15 cellular contexts compared by ENCODE assay signal in genomic region chr10:104391150-104391968, GRCh38. TPM values are rescaled to one million over a fixed set of nuclear protein-coding genes. Genes with fewer than 3 reads are reported as not detected.
DNase-seq lines count a peak whose midpoint lies in the region; ATAC-seq, FAIRE-seq and TF ChIP-seq lines count a peak whose summit lies in the region.
"Had no signal": no experiment of that assay in that cellular context is flagged by ENCODE, and none has a peak within 500 bp of the region (broad histone marks: within the 10 kb centered on the region; RNA-seq: fewer than 3 reads in every experiment).

No MANE protein-coding gene starts in this region.

- H4K91ac ChIP-seq in H9 (ENCODE audit: insufficient read length, low read depth, low read length): no peak overlapping the region

- ATAC-seq in naive thymus-derived CD4-positive, alpha-beta T cell: no peak

- dilution Hi-C loops in keratinocyte (cut with MboI; ENCODE audit: extremely low pct_ligation_motif_present, low sequenced_read_pairs): no loop called here

- no peak overlapping the region for H4K8ac ChIP-seq in H9 (replicated peaks; ENCODE audit: insufficient read length, low read depth, low read length)

- no peak overlapping the region for H2BK20ac ChIP-seq in H9 (ENCODE audit: low read depth, low read length, poor library complexity, severe bottlenecking)

- H3K4me3 Mint-ChIP-seq in H9: no peak overlapping the region
- H3K4me3 Mint-ChIP-seq in naive thymus-derived CD4-positive, alpha-beta T cell: no peak overlapping the region
- H3K4me3 Mint-ChIP-seq: activated CD4-positive, alpha-beta T cell treated with anti-CD3 and anti-CD28 coated beads, Interleukin-2, amount 10 ng/mL, durations not matched to agents 7 days and 5 days; memory B cell had no signal

- H3K4me3 ChIP-seq in keratinocyte (ENCODE audit: control insufficient read depth in 2 of 3, extremely low read depth in 1 of 3, insufficient read depth in 2 of 3, low read depth in 1 of 3, low read length in 3 of 3): no peak overlapping the region
- H3K4me3 ChIP-seq in naive thymus-derived CD4-positive, alpha-beta T cell (ENCODE audit: low read length): no peak overlapping the region
- H3K4me3 ChIP-seq: coronary artery, SJCRH30, stomach had no signal

- H4K20me1 ChIP-seq in keratinocyte (ENCODE audit: control insufficient read depth, extremely low read depth, insufficient read depth, low read length) (no peaks in the 10 kb centered on the region), H9 (ENCODE audit: control insufficient read depth, insufficient read depth, insufficient read length) (peaks cover 4% of the 10 kb centered on the region)

- CTCF ChIA-PET in naive thymus-derived CD4-positive, alpha-beta T cell (lab: Charles Lee): no interaction called here

- H3K9me1 ChIP-seq in keratinocyte (ENCODE audit: control insufficient read depth, extremely low read depth, insufficient read depth, low read length): no peaks in the 10 kb centered on the region

- intact Hi-C loops in naive thymus-derived CD4-positive, alpha-beta T cell (cut with micrococcal nuclease): no loop called here

- H3K79me1 ChIP-seq in H9 (ENCODE audit: insufficient read depth, low read depth, low read length, poor library complexity, severe bottlenecking): no peaks in the 10 kb centered on the region

- H3K56ac ChIP-seq in H9 (ENCODE audit: insufficient read length, low read depth, low read length): no peak overlapping the region

- H3K79me2 ChIP-seq in keratinocyte (ENCODE audit: control insufficient read depth, insufficient read depth, low read length): no peaks in the 10 kb centered on the region
- no peaks in the 10 kb centered on the region for H3K79me2 ChIP-seq in H9 (ENCODE audit: insufficient read depth, low read length)

- no CpG with 5 or more reads among the region's 8 CpGs for WGBS in H9 (ENCODE audit: extremely low coverage, insufficient read length, low lambda C conversion rate)

- TF ChIP-seq CTCF in keratinocyte (optimal IDR thresholded peaks at IDR 0.05 in 1 of 3, IDR thresholded peaks at IDR 0.05 in 1 of 3, conservative IDR thresholded peaks at IDR 0.05 in 1 of 3; ENCODE audit: extremely low read depth in 1 of 3, insufficient read depth in 2 of 3, low read length in 3 of 3) (no peak), H9 (conservative IDR thresholded peaks at IDR 0.05) (no peak)

- no peak overlapping the region for H3K14ac ChIP-seq in H9 (ENCODE audit: insufficient read depth, low read length)

- no peak overlapping the region for H4K5ac ChIP-seq in H9 (ENCODE audit: insufficient read length, low read depth, low read length)

- H3K4ac ChIP-seq in H9 (ENCODE audit: low read depth, low read length): no peak overlapping the region

- DNase-seq in ACHN: peak; percentile 29
- peak; percentile 50 for DNase-seq in HPDE6-E6E7 (ENCODE audit: extremely low spot score)
- DNase-seq in amniotic epithelial cell (ENCODE audit: low read depth): peak; percentile 21
- DNase-seq in keratinocyte (ENCODE audit: low read depth, low spot score): peak; percentile 49
- DNase-seq in NCI-H2227 treated with DMSO at 0.1 percent for 48 hours (lab: John Stamatoyannopoulos, UW): no peak
- DNase-seq in H9: no peak
- DNase-seq in naive thymus-derived CD4-positive, alpha-beta T cell: no peak
- no peak for DNase-seq in NCI-H1436 treated with DMSO at 0.1 percent for 48 hours (lab: John Stamatoyannopoulos, UW)
- DNase-seq: activated CD4-positive, alpha-beta T cell treated with anti-CD3 and anti-CD28 coated beads, Interleukin-2, amount 10 ng/mL, durations not matched to agents 7 days and 5 days; activated T-cell treated with anti-CD3 and anti-CD28 coated beads, Interleukin-2, amount 50 U/mL, for 48 hours; nucleus accumbens; SJCRH30; stomach had no signal

- no peak overlapping the region for H2AK5ac ChIP-seq in H9 (ENCODE audit: insufficient read length, low read length)

- H3K27ac Mint-ChIP-seq in H9: no peak overlapping the region
- H3K27ac Mint-ChIP-seq in naive thymus-derived CD4-positive, alpha-beta T cell: no peak overlapping the region
- H3K27ac Mint-ChIP-seq: activated CD4-positive, alpha-beta T cell treated with anti-CD3 and anti-CD28 coated beads, Interleukin-2, amount 10 ng/mL, durations not matched to agents 7 days and 5 days; memory B cell had no signal

- peaks cover 3% of the 10 kb centered on the region for H3K27me3 Mint-ChIP-seq in H9 (ENCODE audit: low read depth)
- peaks cover 7 to 38% (median 14%) of the 10 kb centered on the region in 5 donors for H3K27me3 Mint-ChIP-seq in naive thymus-derived CD4-positive, alpha-beta T cell

- H2BK120ac ChIP-seq in H9 (ENCODE audit: low read depth, low read length, poor library complexity, severe bottlenecking): no peak overlapping the region

- H3K27me3 ChIP-seq in keratinocyte (ENCODE audit: control insufficient read depth, extremely low read depth, insufficient read depth, low read length): peaks cover 8% of the 10 kb centered on the region
- no peaks in the 10 kb centered on the region for H3K27me3 ChIP-seq in H9 (ENCODE audit: insufficient read depth, low read length)
- no peaks in the 10 kb centered on the region for H3K27me3 ChIP-seq in naive thymus-derived CD4-positive, alpha-beta T cell (ENCODE audit: control insufficient read depth in 2 of 2, insufficient read depth in 2 of 2, low read length in 2 of 2)
- H3K27me3 ChIP-seq: SJCRH30, stomach had no signal

- no peak overlapping the region for H2AFZ ChIP-seq in keratinocyte (ENCODE audit: control insufficient read depth, low read length)
- H2AFZ ChIP-seq in H9 (ENCODE audit: low read length): no peak overlapping the region

- H3K9me3 ChIP-seq in keratinocyte (ENCODE audit: control insufficient read depth, low read depth, low read length): no peaks in the 10 kb centered on the region
- no peaks in the 10 kb centered on the region for H3K9me3 ChIP-seq in H9 (ENCODE audit: control insufficient read depth, low read depth, low read length)
- no peaks in the 10 kb centered on the region for H3K9me3 ChIP-seq in naive thymus-derived CD4-positive, alpha-beta T cell (ENCODE audit: control insufficient read depth in 2 of 3, low read length in 3 of 3)
- H3K9me3 ChIP-seq: SJCRH30, stomach had no signal

- H2BK15ac ChIP-seq in H9 (ENCODE audit: low read depth, low read length): no peak overlapping the region

- H3K4me1 ChIP-seq in keratinocyte (ENCODE audit: control insufficient read depth, extremely low read depth, insufficient read depth, low read length) (peaks cover 10% of the 10 kb centered on the region), H9 (ENCODE audit: insufficient read depth, low read length) (no peaks in the 10 kb centered on the region)
- no peaks in the 10 kb centered on the region for H3K4me1 ChIP-seq in naive thymus-derived CD4-positive, alpha-beta T cell (ENCODE audit: control insufficient read depth in 2 of 2, insufficient read depth in 2 of 2, low read length in 2 of 2)
- H3K4me1 ChIP-seq: SJCRH30 had no signal

- H3K36me3 Mint-ChIP-seq in H9 (ENCODE audit: insufficient read depth in 1 of 3, low read depth in 3 of 3): no peaks in the 10 kb centered on the region
- H3K36me3 Mint-ChIP-seq in naive thymus-derived CD4-positive, alpha-beta T cell: no peaks in the 10 kb centered on the region
- H3K36me3 Mint-ChIP-seq: memory B cell had no signal

- H3T11ph ChIP-seq in H9 (ENCODE audit: low read length): no peak overlapping the region

- H3K18ac ChIP-seq in H9 (ENCODE audit: insufficient read length, low read depth, low read length): no peak overlapping the region

- no peak overlapping the region for H2BK5ac ChIP-seq in H9 (ENCODE audit: insufficient read length, low read length)

- no peaks in the 10 kb centered on the region for H3K23me2 ChIP-seq in H9 (ENCODE audit: insufficient read length, low read depth, low read length, poor library complexity, severe bottlenecking)

- H3K27ac ChIP-seq in keratinocyte (ENCODE audit: control insufficient read depth, insufficient read depth, low read length) (peak overlapping the region; percentile 9), H9 (ENCODE audit: insufficient read length, low read depth, low read length) (no peak overlapping the region)
- H3K27ac ChIP-seq in naive thymus-derived CD4-positive, alpha-beta T cell (ENCODE audit: low read depth, low read length): no peak overlapping the region
- H3K27ac ChIP-seq: coronary artery, SJCRH30, stomach had no signal

- H3K9ac ChIP-seq in keratinocyte (ENCODE audit: control insufficient read depth, extremely low read depth, insufficient read depth, low read length): no peak overlapping the region
- H3K9ac ChIP-seq in H9 (ENCODE audit: extremely low read depth, insufficient read length, low read length): no peak overlapping the region

- peaks cover 0 to 4% of the 10 kb centered on the region in 2 experiments; a peak in 1 of 4 replicates for H3K4me1 Mint-ChIP-seq in H9
- H3K4me1 Mint-ChIP-seq in naive thymus-derived CD4-positive, alpha-beta T cell: peaks cover 0 to 31% (median 14%) of the 10 kb centered on the region in 7 donors

- no peak overlapping the region for H2BK12ac ChIP-seq in H9 (ENCODE audit: insufficient read length, low read depth, low read length)

- no peak overlapping the region for H3K4me2 ChIP-seq in keratinocyte (ENCODE audit: control insufficient read depth, extremely low read depth, insufficient read depth, low read depth, low read length)
- H3K4me2 ChIP-seq in H9 (ENCODE audit: insufficient read depth, insufficient read length, low read length): no peak overlapping the region

- POLR2A ChIA-PET in naive thymus-derived CD4-positive, alpha-beta T cell (lab: Charles Lee): no interaction called here

- H3K23ac ChIP-seq in H9 (ENCODE audit: insufficient read length, low read depth, low read length): no peak overlapping the region

- peak; percentile 95 for FAIRE-seq in keratinocyte (lab: Jason Lieb, UNC)

- in situ Hi-C loops in ACHN (cut with HindIII; ENCODE audit: low pct_ligation_motif_present, low pct_unique_long_range_greater_than_20kb, low sequenced_read_pairs): no loop called here

- no peaks in the 10 kb centered on the region for H3K9me3 Mint-ChIP-seq in H9
- peaks cover 0 to 1% (median 0%) of the 10 kb centered on the region in 11 donors for H3K9me3 Mint-ChIP-seq in naive thymus-derived CD4-positive, alpha-beta T cell
- H3K9me3 Mint-ChIP-seq: activated CD4-positive, alpha-beta T cell treated with anti-CD3 and anti-CD28 coated beads, Interleukin-2, amount 10 ng/mL, durations not matched to agents 7 days and 5 days; memory B cell had no signal

- no peaks in the 10 kb centered on the region for H3K36me3 ChIP-seq in keratinocyte (ENCODE audit: control insufficient read depth in 2 of 2, extremely low read depth in 1 of 2, insufficient read depth in 2 of 2, low read length in 2 of 2)
- no peaks in the 10 kb centered on the region for H3K36me3 ChIP-seq in naive thymus-derived CD4-positive, alpha-beta T cell (ENCODE audit: control insufficient read depth in 2 of 3, insufficient read depth in 3 of 3, low read length in 3 of 3)
- H3K36me3 ChIP-seq: SJCRH30, stomach had no signal

RNA-seq across cellular contexts. Expression of gene CFAP58, which starts 37.7 kb away (rescaled TPM):
- 0.82 to 2.3 TPM (median 1.4 TPM) in 3 replicates for polyA plus RNA-seq in keratinocyte
- polyA plus RNA-seq in keratinocyte (2011; ENCODE audit: low read depth): 1.7 TPM
- polyA plus RNA-seq in keratinocyte (2011; cell fraction: cytosol; rRNA removed): 1.7 and 2.5 TPM in 2 replicates
- polyA plus RNA-seq in keratinocyte (2011; cell fraction: nucleus; rRNA removed): 1.4 and 2.1 TPM in 2 replicates
- polyA plus RNA-seq in keratinocyte (2012; ENCODE audit: low replicate concordance): 0.49 and 1.7 TPM in 2 replicates
- 0.33 to 0.90 TPM in 2 of 3 replicates, not detected in the other for polyA minus RNA-seq in keratinocyte
- 0.58 TPM for polyA minus RNA-seq in keratinocyte (2011; cell fraction: cytosol; rRNA and poly(A)+ RNA removed)
- polyA minus RNA-seq in keratinocyte (2011; cell fraction: nucleus; rRNA and poly(A)+ RNA removed): 0.21 and 0.54 TPM in 2 replicates
- 0.63 and 0.88 TPM in 2 replicates for total RNA-seq in H9 (2021)
- total RNA-seq in naive thymus-derived CD4-positive, alpha-beta T cell: under 1 TPM in 1 of 5 experiments, not detected in 4; 0.17 TPM
- not detected for polyA plus RNA-seq in naive thymus-derived CD4-positive, alpha-beta T cell
- total RNA-seq: SJCRH30 had no signal

RNA-seq across cellular contexts. Expression of gene ITPRIP, which starts 53.1 kb away (rescaled TPM):
- 11.9 to 13.8 TPM (median 12.1 TPM) in 3 replicates for polyA plus RNA-seq in keratinocyte
- 17.4 TPM for polyA plus RNA-seq in keratinocyte (2011; ENCODE audit: low read depth)
- 6.5 and 6.6 TPM in 2 replicates for polyA plus RNA-seq in keratinocyte (2011; cell fraction: cytosol; rRNA removed)
- 29.0 and 31.0 TPM in 2 replicates for polyA plus RNA-seq in keratinocyte (2011; cell fraction: nucleus; rRNA removed)
- polyA plus RNA-seq in keratinocyte (2012; ENCODE audit: low replicate concordance): 11.3 and 42.3 TPM in 2 replicates
- polyA minus RNA-seq in keratinocyte: 17.5 to 24.9 TPM (median 20.1 TPM) in 3 replicates
- 12.3 TPM for polyA minus RNA-seq in keratinocyte (2011; cell fraction: cytosol; rRNA and poly(A)+ RNA removed)
- polyA minus RNA-seq in keratinocyte (2011; cell fraction: nucleus; rRNA and poly(A)+ RNA removed): 36.4 and 39.5 TPM in 2 replicates
- 22.2 and 22.5 TPM in 2 replicates for total RNA-seq in H9 (2021)
- 100 to 1,000 TPM in 1 of 5 experiments, 10 to 100 TPM in 4; 20.0 to 129 (median 27.8) TPM for total RNA-seq in naive thymus-derived CD4-positive, alpha-beta T cell
- polyA plus RNA-seq in naive thymus-derived CD4-positive, alpha-beta T cell: 10 to 100 TPM; 17.8 to 18.0 TPM

Comparison
In these comparisons a context has a peak if more than half of its experiments do, and no peak if none do; other contexts are left out.
1. DNase-seq: peak in ACHN (single experiment), HPDE6-E6E7 (single experiment), amniotic epithelial cell (single experiment) and keratinocyte (single experiment); none in NCI-H2227 treated with DMSO at 0.1 percent for 48 hours (single experiment), H9 (single experiment), naive thymus-derived CD4-positive, alpha-beta T cell (0 of 9) and NCI-H1436 treated with DMSO at 0.1 percent for 48 hours (single experiment).